Comparison of ENCODE assay signal across 14 cellular contexts in genomic region chrX:13128104-13128503, GRCh38.
A peak's percentile ranks its signal among the peaks of the same experiment; 100 is the strongest.
DNase-seq lines count a peak whose midpoint lies in the region; ATAC-seq, FAIRE-seq and TF ChIP-seq lines count a peak whose summit lies in the region.
"Had no signal": no experiment of that assay in that cellular context is flagged by ENCODE, and none has a peak within 500 bp of the region (broad histone marks: within the 10 kb centered on the region; RNA-seq: fewer than 3 reads in every experiment).

No MANE protein-coding gene starts in this region.

- in situ Hi-C loops in HepG2 (cut with HindIII; ENCODE audit: extremely low pct_ligation_motif_present, low pct_unique_long_range_greater_than_20kb): no loop called here

- CTCF ChIA-PET in HepG2 (lab: Yijun Ruan, JAX; ENCODE audit: low intra/inter-chr PET ratio, low total read pairs): no interaction called here

- no peaks in the 10 kb centered on the region for H3K9me3 ChIP-seq in HepG2 (ENCODE audit: low read length)
- H3K9me3 ChIP-seq: psoas muscle had no signal

- no peaks in the 10 kb centered on the region for H3K27me3 ChIP-seq in HepG2 (ENCODE audit: control insufficient read depth in 1 of 2, insufficient read depth in 2 of 2, low read length in 2 of 2)

- FAIRE-seq in HepG2 (lab: Jason Lieb, UNC): no peak

- no peak for TF ChIP-seq CTCF in HepG2 (CRISPR knock-in tag; IDR thresholded peaks at IDR 0.05)

- no peak for TF ChIP-seq RAD21 in HepG2 (CRISPR knock-in tag; IDR thresholded peaks at IDR 0.05)

- intact Hi-C loops in HepG2 (cut with micrococcal nuclease; ENCODE audit: unreplicated experiment): no loop called here

- H2AFZ ChIP-seq in HepG2 (ENCODE audit: low read length): no peak overlapping the region

- no TSS peak for BruUV-seq in HepG2 (replicated peaks; lab: Mats Ljungman, UMichigan)

- H3K27ac ChIP-seq in HepG2 (ENCODE audit: extremely low read length, insufficient read depth, low read length): no peak overlapping the region
- H3K27ac ChIP-seq: C4-2B, psoas muscle, VCaP had no signal

- POLR2A ChIA-PET in HepG2 (lab: Yijun Ruan, JAX): no interaction called here

- TF ChIP-seq EP300 in HepG2 (IDR thresholded peaks at IDR 0.05; ENCODE audit: low read depth in 2 of 2, low read length in 2 of 2) (no peak), HepG2 (CRISPR knock-in tag; IDR thresholded peaks at IDR 0.05; ENCODE audit: borderline replicate concordance) (no peak)

- peaks cover 61% of the 10 kb centered on the region for H3K4me1 ChIP-seq in HepG2 (ENCODE audit: insufficient read depth, low read length)
- H3K4me1 ChIP-seq: psoas muscle had no signal

- H3K79me2 ChIP-seq in HepG2 (ENCODE audit: insufficient read depth, low read length): no peaks in the 10 kb centered on the region

- TF ChIP-seq POLR2A in HepG2 (IDR thresholded peaks at IDR 0.05; ENCODE audit: insufficient read depth in 1 of 2, low read depth in 2 of 2, low read length in 2 of 2): no peak

- no peak overlapping the region for H3K9ac ChIP-seq in HepG2 (ENCODE audit: insufficient read depth, low read depth, low read length)

- H4K20me1 ChIP-seq in HepG2 (ENCODE audit: insufficient read depth, low read length): no peaks in the 10 kb centered on the region

- ATAC-seq in HepG2 (no peak), HG03521 (IDR thresholded peaks at IDR 0.05; ENCODE audit: unreplicated experiment) (no peak), HG03135 (IDR thresholded peaks at IDR 0.05; ENCODE audit: unreplicated experiment) (no peak), GM19397 (IDR thresholded peaks at IDR 0.05; ENCODE audit: unreplicated experiment) (no peak), GM18517 (IDR thresholded peaks at IDR 0.05; ENCODE audit: unreplicated experiment) (no peak)
- ATAC-seq: psoas muscle had no signal

- DNase-seq in CD1c-positive myeloid dendritic cell (ENCODE audit: extremely low spot score) (peak; percentile 77), LHCN-M2 (ENCODE audit: low read depth) (peak; percentile 38), amniotic epithelial cell (ENCODE audit: low read depth) (peak; percentile 43), HepG2 (ENCODE audit: low spot score) (no peak)
- DNase-seq: NCI-H345; psoas muscle; Right ventricle myocardium superior; stimulated activated CD4-positive, alpha-beta T cell treated with anti-CD3 and anti-CD28 coated beads, Interleukin-2, amount 100 ng/mL, for 24 hours had no signal

- no peak overlapping the region for H3K4me3 ChIP-seq in HepG2 (replicated peaks in 1 of 3; ENCODE audit: insufficient read depth in 1 of 3, low read depth in 2 of 3, low read length in 3 of 3)
- H3K4me3 ChIP-seq: psoas muscle had no signal

- H3K36me3 ChIP-seq in HepG2 (replicated peaks in 1 of 2; ENCODE audit: control insufficient read depth in 1 of 2, insufficient read depth in 2 of 2, low read length in 2 of 2): no peaks in the 10 kb centered on the region

- no peak overlapping the region for H3K4me2 ChIP-seq in HepG2 (ENCODE audit: low read depth, low read length)

TF ChIP-seq in HepG2, 621 proteins besides CTCF, POLR2A, EP300 and RAD21:
- TF ChIP-seq PRDM15 (CRISPR knock-in tag; IDR thresholded peaks at IDR 0.05) (no peak), CEBPB (IDR thresholded peaks at IDR 0.05; ENCODE audit: borderline replicate concordance, low read depth, low read length) (peak; percentile 36; the same call in 1 of the 2 replicates)
